ENCODE assay signal across 18 cellular contexts in the genomic region with DNA sequence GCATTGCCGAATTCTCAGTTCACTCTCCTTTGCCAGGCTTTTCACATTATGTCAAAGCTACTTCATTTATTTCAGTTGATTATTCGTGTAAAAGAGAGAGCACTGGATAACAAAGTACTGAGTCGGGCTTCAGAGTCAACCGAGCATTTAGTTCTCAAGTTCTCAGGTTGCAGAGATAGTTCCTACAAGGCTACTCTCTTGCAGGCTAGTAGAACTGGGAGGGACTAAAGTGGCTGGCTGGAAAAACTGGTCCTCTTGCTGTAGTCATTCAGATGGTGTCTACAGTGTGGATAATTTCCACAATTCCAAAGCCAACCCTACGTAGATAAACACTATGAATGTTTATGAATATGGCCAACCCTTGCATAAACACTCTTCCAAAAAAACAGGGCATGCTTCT. TPM values are rescaled to one million over a fixed set of nuclear protein-coding genes. Genes with fewer than 3 reads are reported as not detected.
DNase-seq lines count a peak whose midpoint lies in the region; ATAC-seq, FAIRE-seq and TF ChIP-seq lines count a peak whose summit lies in the region.
"Had no signal": no experiment of that assay in that cellular context is flagged by ENCODE, and none has a peak within 500 bp of the region (broad histone marks: within the 10 kb centered on the region; RNA-seq: fewer than 3 reads in every experiment).

No MANE protein-coding gene starts in this region.

- no peak for TF ChIP-seq RAD21 in HepG2 (CRISPR knock-in tag; IDR thresholded peaks at IDR 0.05)

- no peaks in the 10 kb centered on the region for H3K9me3 ChIP-seq in HepG2 (ENCODE audit: low read length)
- H3K9me3 ChIP-seq in right lobe of liver = no peaks in the 10 kb centered on the region
- H3K9me3 ChIP-seq in Peyer's patch = no peaks in the 10 kb centered on the region
- H3K9me3 ChIP-seq: adrenal gland, upper lobe of left lung had no signal

- no peak for DNase-seq in HepG2 (ENCODE audit: low spot score)
- no peak for DNase-seq in right lobe of liver
- peak; percentile 41 for DNase-seq in amniotic epithelial cell (ENCODE audit: low read depth)
- peak; percentile 85 for DNase-seq in left kidney (ENCODE audit: low read depth, low spot score)
- DNase-seq in foreskin melanocyte = no peak
- no peak for DNase-seq in Peyer's patch
- DNase-seq in GM03348 (ENCODE audit: low spot score) = no peak
- DNase-seq: activated T-cell treated with anti-CD3 and anti-CD28 coated beads, Interleukin-2, amount 50 U/mL, for 1 hour; adrenal gland; DND-41; dorsolateral prefrontal cortex; glutamatergic neuron; left ventricle myocardium superior; NCI-H748 treated with DMSO at 0.1 percent for 48 hours; stimulated activated CD4-positive, alpha-beta T cell treated with anti-CD3 and anti-CD28 coated beads, Interleukin-12 subunit alpha, Interleukin-12 subunit beta, amount 100 ng/mL, for 4 hours; upper lobe of left lung; WERI-Rb-1 had no signal

- TF ChIP-seq POLR2A in HepG2 (IDR thresholded peaks at IDR 0.05; ENCODE audit: insufficient read depth in 1 of 2, low read depth in 2 of 2, low read length in 2 of 2) (no peak), right lobe of liver (IDR thresholded peaks at IDR 0.05) (no peak), Peyer's patch (IDR thresholded peaks at IDR 0.05) (no peak)

- intact Hi-C loops in HepG2 (cut with micrococcal nuclease; ENCODE audit: unreplicated experiment) (no loop called here), right lobe of liver (cut with DNase I) (no loop called here)

- WGBS in HepG2 (ENCODE audit: low lambda C conversion rate) = 16% methylated on average over 5 of the region's 5 CpGs
- 57% methylated on average over 5 of the region's 5 CpGs for WGBS in right lobe of liver (ENCODE audit: insufficient coverage, low coverage, low lambda C conversion rate, missing lambda C conversion rate)

- no TSS peak for BruUV-seq in HepG2 (replicated peaks; lab: Mats Ljungman, UMichigan)

- H3K36me3 ChIP-seq in HepG2 (replicated peaks in 1 of 2; ENCODE audit: control insufficient read depth in 1 of 2, insufficient read depth in 2 of 2, low read length in 2 of 2) = no peaks in the 10 kb centered on the region
- H3K36me3 ChIP-seq in right lobe of liver = no peaks in the 10 kb centered on the region
- no peaks in the 10 kb centered on the region for H3K36me3 ChIP-seq in Peyer's patch
- H3K36me3 ChIP-seq: adrenal gland, upper lobe of left lung had no signal

- no peaks in the 10 kb centered on the region for H4K20me1 ChIP-seq in HepG2 (ENCODE audit: insufficient read depth, low read length)

- H3K27ac ChIP-seq in HepG2 (ENCODE audit: extremely low read length, insufficient read depth, low read length) (no peak overlapping the region), right lobe of liver (no peak overlapping the region), Peyer's patch (peak overlapping the region in 1 of 4 donors; percentile 32)
- H3K27ac ChIP-seq: adrenal gland, upper lobe of left lung, WERI-Rb-1 had no signal

- no peaks in the 10 kb centered on the region for H3K79me2 ChIP-seq in HepG2 (ENCODE audit: insufficient read depth, low read length)

- H2AFZ ChIP-seq in HepG2 (ENCODE audit: low read length) = peak overlapping the region; percentile 11

- peaks cover 0 to 6% of the 10 kb centered on the region in 2 experiments; a peak in 1 of 5 replicates for H3K27me3 ChIP-seq in HepG2 (ENCODE audit: control insufficient read depth in 1 of 2, insufficient read depth in 2 of 2, low read length in 2 of 2)
- H3K27me3 ChIP-seq in right lobe of liver = no peaks in the 10 kb centered on the region
- H3K27me3 ChIP-seq in Peyer's patch = no peaks in the 10 kb centered on the region
- H3K27me3 ChIP-seq: adrenal gland, dorsolateral prefrontal cortex, upper lobe of left lung had no signal

- POLR2A ChIA-PET in HepG2 (lab: Yijun Ruan, JAX) = no interaction called here

- TF ChIP-seq EP300 in HepG2 (IDR thresholded peaks at IDR 0.05; ENCODE audit: low read depth in 2 of 2, low read length in 2 of 2) = no peak
- no peak for TF ChIP-seq EP300 in HepG2 (CRISPR knock-in tag; IDR thresholded peaks at IDR 0.05; ENCODE audit: borderline replicate concordance)

- TF ChIP-seq CTCF in HepG2 (CRISPR knock-in tag; IDR thresholded peaks at IDR 0.05) (no peak), right lobe of liver (IDR thresholded peaks at IDR 0.05) (no peak), Peyer's patch (IDR thresholded peaks at IDR 0.05) (no peak)

- H3K4me3 ChIP-seq in HepG2 (replicated peaks in 1 of 3; ENCODE audit: insufficient read depth in 1 of 3, low read depth in 2 of 3, low read length in 3 of 3) (no peak overlapping the region), right lobe of liver (no peak overlapping the region), Peyer's patch (no peak overlapping the region)
- H3K4me3 ChIP-seq: adrenal gland, dorsolateral prefrontal cortex, upper lobe of left lung had no signal

- H3K9ac ChIP-seq in HepG2 (ENCODE audit: insufficient read depth, low read depth, low read length) = no peak overlapping the region

- CTCF ChIA-PET in HepG2 (lab: Yijun Ruan, JAX; ENCODE audit: low intra/inter-chr PET ratio, low total read pairs) = no interaction called here

- no peak for FAIRE-seq in HepG2 (lab: Jason Lieb, UNC)

- no peak overlapping the region for H3K4me2 ChIP-seq in HepG2 (ENCODE audit: low read depth, low read length)

- in situ Hi-C loops in HepG2 (cut with HindIII; ENCODE audit: extremely low pct_ligation_motif_present, low pct_unique_long_range_greater_than_20kb) = no loop called here

- peaks cover 11% of the 10 kb centered on the region for H3K4me1 ChIP-seq in HepG2 (ENCODE audit: insufficient read depth, low read length)
- H3K4me1 ChIP-seq in right lobe of liver = peaks cover 0 to 4% (median 0%) of the 10 kb centered on the region in 4 donors
- H3K4me1 ChIP-seq in Peyer's patch = peaks cover 0 to 9% (median 3%) of the 10 kb centered on the region in 4 donors

- ATAC-seq in HepG2 (no peak), right lobe of liver (no peak), GM21576 (IDR thresholded peaks at IDR 0.05; ENCODE audit: unreplicated experiment) (no peak)
- ATAC-seq: left ventricle myocardium superior had no signal

TF ChIP-seq in HepG2, 621 proteins besides CTCF, POLR2A, EP300 and RAD21 (continues in another document):
- no peak for TF ChIP-seq BCL6 (CRISPR knock-in tag; IDR thresholded peaks at IDR 0.05)
- no peak for TF ChIP-seq IKZF5 (CRISPR knock-in tag; IDR thresholded peaks at IDR 0.05)
- TF ChIP-seq NR2F6 (IDR thresholded peaks at IDR 0.05) = no peak
- TF ChIP-seq NR2F6 (CRISPR knock-in tag; IDR thresholded peaks at IDR 0.05) = no peak
- TF ChIP-seq ATF1 (CRISPR knock-in tag; IDR thresholded peaks at IDR 0.05) = no peak
- no peak for TF ChIP-seq MAZ (IDR thresholded peaks at IDR 0.05; ENCODE audit: borderline replicate concordance, low read depth, low read length)
- no peak for TF ChIP-seq MAZ (CRISPR knock-in tag; IDR thresholded peaks at IDR 0.05; ENCODE audit: low read depth)
- no peak for TF ChIP-seq ZNF7 (CRISPR knock-in tag; IDR thresholded peaks at IDR 0.05)
- TF ChIP-seq IRX3 (CRISPR knock-in tag; IDR thresholded peaks at IDR 0.05; ENCODE audit: borderline replicate concordance, low read depth) = no peak
- TF ChIP-seq ZC3H13 (CRISPR knock-in tag; IDR thresholded peaks at IDR 0.05) = no peak
- no peak for TF ChIP-seq AGO1 (IDR thresholded peaks at IDR 0.05; ENCODE audit: low read depth, low read length, poor library complexity, severe bottlenecking)

RNA-seq across cellular contexts. Expression of gene CCNG2, which starts 4.6 kb away (rescaled TPM):
- total RNA-seq in HepG2 (2016; rRNA removed; fragmentation: Illumina TruSeq; extraction: Trizol) = 3.9 and 6.1 TPM in 2 replicates
- 1.4 and 1.8 TPM in 2 replicates for total RNA-seq in HepG2 (2016; cell fraction: cytosol; rRNA removed; fragmentation: Illumina TruSeq; extraction: Trizol; ENCODE audit: low read depth)
- total RNA-seq in HepG2 (2016; cell fraction: insoluble cytoplasmic fraction; rRNA removed; fragmentation: Illumina TruSeq; extraction: Trizol) = 4.1 and 5.7 TPM in 2 replicates
- total RNA-seq in HepG2 (2016; cell fraction: membrane; rRNA removed; fragmentation: Illumina TruSeq; extraction: Trizol) = 6.1 and 7.7 TPM in 2 replicates
- total RNA-seq in HepG2 (2016; cell fraction: nucleus; rRNA removed; fragmentation: Illumina TruSeq; extraction: Trizol) = 4.9 and 5.6 TPM in 2 replicates
- polyA plus RNA-seq in HepG2 (2011; rRNA removed) = 8.5 and 11.5 TPM in 2 replicates
- polyA plus RNA-seq in HepG2 (2011; cell fraction: cytosol; rRNA removed) = 3.6 and 4.5 TPM in 2 replicates
- polyA plus RNA-seq in HepG2 (2011; cell fraction: nucleus; rRNA removed) = 6.7 and 9.8 TPM in 2 replicates
- 9.4 and 14.3 TPM in 2 replicates for polyA plus RNA-seq in HepG2 (2012)
- polyA plus RNA-seq in HepG2 (2016; cell fraction: cytosol; fragmentation: Illumina TruSeq; extraction: Trizol; ENCODE audit: low read depth) = 2.4 and 2.5 TPM in 2 replicates
- 8.0 and 8.5 TPM in 2 replicates for polyA plus RNA-seq in HepG2 (2016; cell fraction: insoluble cytoplasmic fraction; fragmentation: Illumina TruSeq; extraction: Trizol; ENCODE audit: low read depth)
- 6.7 and 7.8 TPM in 2 replicates for polyA plus RNA-seq in HepG2 (2016; cell fraction: membrane; fragmentation: Illumina TruSeq; extraction: Trizol; ENCODE audit: low read depth)
- polyA plus RNA-seq in HepG2 (2016; cell fraction: nucleus; fragmentation: Illumina TruSeq; extraction: Trizol; ENCODE audit: insufficient read depth, low read depth) = 11.1 and 12.2 TPM in 2 replicates
- 3.0 and 5.4 TPM in 2 replicates for polyA minus RNA-seq in HepG2 (2011; rRNA and poly(A)+ RNA removed; ENCODE audit: low replicate concordance)
- polyA minus RNA-seq in HepG2 (2011; cell fraction: cytosol; rRNA and poly(A)+ RNA removed) = 7.0 and 10.4 TPM in 2 replicates
- polyA minus RNA-seq in HepG2 (2011; cell fraction: nucleus; rRNA and poly(A)+ RNA removed) = 14.4 and 15.4 TPM in 2 replicates
- total RNA-seq in right lobe of liver = 10 to 100 TPM in 2 of 6 experiments, 1 to 10 TPM in 4; 3.3 to 15.6 (median 6.1) TPM
- total RNA-seq in Peyer's patch = 10 to 100 TPM; 19.8 to 29.7 (median 25.8) TPM

Comparison
In these comparisons a context has a peak if more than half of its experiments do, and no peak if none do; other contexts are left out.
1. DNase-seq: peak in amniotic epithelial cell (single experiment) and left kidney (single experiment); none in HepG2 (single experiment), right lobe of liver (0 of 3), foreskin melanocyte (single experiment), Peyer's patch (0 of 3) and GM03348 (single experiment).